ENCODE assay signal across 17 cellular contexts in the genomic region with DNA sequence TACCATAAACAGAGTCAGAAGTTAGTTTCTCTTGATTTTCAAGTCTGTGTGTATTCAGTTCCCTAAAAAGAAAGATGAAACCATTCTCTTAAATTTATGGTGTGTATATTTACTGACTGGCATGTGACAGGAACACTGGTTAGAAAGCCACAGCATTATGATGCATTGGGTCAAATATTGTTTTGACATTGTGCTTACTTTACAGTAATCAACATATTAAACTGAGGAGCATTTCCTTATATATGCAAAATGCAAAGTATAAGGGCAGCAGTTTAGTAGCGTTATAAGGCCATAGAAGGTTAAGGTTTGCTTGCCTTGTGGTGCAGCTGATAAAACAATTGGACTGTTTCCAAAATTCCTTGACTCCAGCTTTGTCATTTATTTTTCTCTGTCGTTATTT.
A peak's percentile ranks its signal among the peaks of the same experiment; 100 is the strongest.
DNase-seq lines count a peak whose midpoint lies in the region; ATAC-seq and TF ChIP-seq lines count a peak whose summit lies in the region.
"Had no signal": no experiment of that assay in that cellular context is flagged by ENCODE, and none has a peak within 500 bp of the region (broad histone marks: within the 10 kb centered on the region; RNA-seq: fewer than 3 reads in every experiment).

No MANE protein-coding gene starts in this region.

- H3K36me3 ChIP-seq in OCI-LY3 (replicated peaks; ENCODE audit: low read depth, low read length) (no peaks in the 10 kb centered on the region), osteoblast (ENCODE audit: insufficient read depth, low read length) (no peaks in the 10 kb centered on the region)
- H3K36me3 ChIP-seq: tibial nerve had no signal

- H3K4me2 ChIP-seq in OCI-LY3 (ENCODE audit: low read length) (peak overlapping the region; percentile 58), osteoblast (ENCODE audit: insufficient read depth, low read length) (peak overlapping the region; percentile 45)
- H3K4me2 ChIP-seq: SK-N-SH had no signal

- H3K27me3 ChIP-seq in OCI-LY3 (ENCODE audit: low read depth, low read length): no peaks in the 10 kb centered on the region
- no peaks in the 10 kb centered on the region for H3K27me3 ChIP-seq in osteoblast (ENCODE audit: insufficient read depth, low read length)
- H3K27me3 ChIP-seq: tibial nerve had no signal

- ATAC-seq in HG03460 (IDR thresholded peaks at IDR 0.05; ENCODE audit: unreplicated experiment): no peak
- ATAC-seq: CD8-positive, alpha-beta T cell; left lobe of liver had no signal

- H3K9me3 ChIP-seq in OCI-LY3 (ENCODE audit: insufficient read depth, low read length): no peaks in the 10 kb centered on the region
- no peaks in the 10 kb centered on the region for H3K9me3 ChIP-seq in osteoblast (ENCODE audit: low read depth, low read length)
- H3K9me3 ChIP-seq: SK-N-SH, tibial nerve had no signal

- peak; percentile 0 for DNase-seq in DMS53 (lab: John Stamatoyannopoulos, UW)
- DNase-seq in DMS53 treated with DMSO at 0.1 percent for 48 hours (lab: John Stamatoyannopoulos, UW; ENCODE audit: unreplicated experiment): no peak
- DNase-seq in choroid plexus epithelial cell (ENCODE audit: low read depth): peak; percentile 33
- DNase-seq in osteoblast (ENCODE audit: insufficient read length, low spot score, missing footprints): peak; percentile 23
- no peak for DNase-seq in A172 (ENCODE audit: low spot score)
- no peak for DNase-seq in dedifferentiated amniotic fluid mesenchymal stem cell (ENCODE audit: extremely low spot score)
- DNase-seq: activated T-cell treated with anti-CD3 and anti-CD28 coated beads, Interleukin-2, amount 50 U/mL, for 1 hour; CD8-positive, alpha-beta T cell; effector memory CD4-positive, alpha-beta T cell; NCI-H1436 treated with DMSO at 0.1 percent for 48 hours; NCI-H345; SK-N-SH had no signal

- H3K4me3 ChIP-seq in OCI-LY3 (ENCODE audit: low read length) (peak overlapping the region; percentile 38; the same call in 1 of the 2 replicates), choroid plexus epithelial cell (ENCODE audit: low read depth, low read length) (no peak overlapping the region), osteoblast (ENCODE audit: insufficient read depth, low read length) (no peak overlapping the region)
- H3K4me3 ChIP-seq: tibial nerve had no signal

- H3K4me1 ChIP-seq in OCI-LY3 (ENCODE audit: low read length) (peaks cover 33% of the 10 kb centered on the region), osteoblast (ENCODE audit: insufficient read depth, low read length) (peaks cover 14% of the 10 kb centered on the region)
- H3K4me1 ChIP-seq: parathyroid adenoma had no signal

- peak overlapping the region; percentile 49; the same call in 1 of the 2 replicates for H3K27ac ChIP-seq in OCI-LY3 (ENCODE audit: low read length)
- no peak overlapping the region for H3K27ac ChIP-seq in osteoblast (ENCODE audit: low read depth, low read length)
- H3K27ac ChIP-seq: parathyroid adenoma, tibial nerve had no signal

- TF ChIP-seq CTCF in OCI-LY3 (IDR thresholded peaks at IDR 0.05; ENCODE audit: low read depth, low read length) (no peak), choroid plexus epithelial cell (conservative IDR thresholded peaks at IDR 0.05; ENCODE audit: low read depth, low read length) (no peak), osteoblast (IDR thresholded peaks at IDR 0.05; ENCODE audit: extremely low read depth, low read depth, low read length) (no peak)

- H4K20me1 ChIP-seq in OCI-LY3 (ENCODE audit: insufficient read depth, low read length) (no peaks in the 10 kb centered on the region), osteoblast (ENCODE audit: insufficient read depth, low read length) (no peaks in the 10 kb centered on the region)

- H3K9ac ChIP-seq in OCI-LY3 (ENCODE audit: low read length): 0 out of 2 replicates have a peak overlapping the region, but pooled peaks have one; percentile 13
- H3K9ac ChIP-seq: parathyroid adenoma, SK-N-SH had no signal

- H3K79me2 ChIP-seq in OCI-LY3 (ENCODE audit: low read length) (no peaks in the 10 kb centered on the region), osteoblast (ENCODE audit: insufficient read depth, low read length) (no peaks in the 10 kb centered on the region)
- H3K79me2 ChIP-seq: parathyroid adenoma had no signal

- H2AFZ ChIP-seq in OCI-LY3 (ENCODE audit: low read depth, low read length): peak overlapping the region; percentile 22
- H2AFZ ChIP-seq in osteoblast (ENCODE audit: low read length): peak overlapping the region; percentile 34
- H2AFZ ChIP-seq: parathyroid adenoma had no signal

Comparison
In these comparisons a context has a peak if more than half of its experiments do, and no peak if none do; other contexts are left out.
1. DNase-seq: peak in DMS53 (single experiment), choroid plexus epithelial cell (single experiment) and osteoblast (single experiment); none in DMS53 treated with DMSO at 0.1 percent for 48 hours (single experiment), A172 (single experiment) and dedifferentiated amniotic fluid mesenchymal stem cell (single experiment).